1 cellular context compared by ENCODE assay signal in genomic region chr2:121075006-121075545, GRCh38.
A peak's percentile ranks its signal among the peaks of the same experiment; 100 is the strongest.
TF ChIP-seq lines count a peak whose summit lies in the region.

No MANE protein-coding gene starts in this region.

TF ChIP-seq in WTC11, 78 proteins besides CTCF, POLR2A, EP300 and RAD21 (continued from another document):
- TF ChIP-seq ATF2 (CRISPR knock-in tag; IDR thresholded peaks at IDR 0.05; ENCODE audit: borderline replicate concordance, low read depth) (peak; percentile 77; the same call in 1 of the 2 replicates), GABPB1 (CRISPR knock-in tag; IDR thresholded peaks at IDR 0.05) (no peak), ZNF317 (CRISPR knock-in tag; IDR thresholded peaks at IDR 0.05; ENCODE audit: borderline replicate concordance, low read depth) (0 out of 2 replicates have a peak, but pooled peaks have one; percentile 48), KAT7 (CRISPR knock-in tag; IDR thresholded peaks at IDR 0.05; ENCODE audit: borderline replicate concordance) (no peak), ZNF396 (CRISPR knock-in tag; IDR thresholded peaks at IDR 0.05; ENCODE audit: borderline replicate concordance) (0 out of 2 replicates have a peak, but pooled peaks have one; percentile 25), ZNF671 (CRISPR knock-in tag; IDR thresholded peaks at IDR 0.05) (peak; percentile 100), CBFB (CRISPR knock-in tag; IDR thresholded peaks at IDR 0.05; ENCODE audit: low read depth) (no peak), RORB (CRISPR knock-in tag; IDR thresholded peaks at IDR 0.05) (no peak), TEAD1 (CRISPR knock-in tag; IDR thresholded peaks at IDR 0.05) (peak; percentile 98), ZNF138 (CRISPR knock-in tag; conservative IDR thresholded peaks at IDR 0.05) (no peak), JUN (CRISPR knock-in tag; IDR thresholded peaks at IDR 0.05) (peak; percentile 91), SMAD4 (CRISPR knock-in tag; IDR thresholded peaks at IDR 0.05) (peak; percentile 90), OVOL2 (CRISPR knock-in tag; IDR thresholded peaks at IDR 0.05; ENCODE audit: borderline replicate concordance) (peak; percentile 94), MYBL2 (CRISPR knock-in tag; IDR thresholded peaks at IDR 0.05) (peak; percentile 95), ZNF532 (CRISPR knock-in tag; IDR thresholded peaks at IDR 0.05; ENCODE audit: borderline replicate concordance) (peak; percentile 100), GTF2I (CRISPR knock-in tag; conservative IDR thresholded peaks at IDR 0.05) (peak; percentile 87; the same call in 1 of the 2 replicates), ELF4 (CRISPR knock-in tag; IDR thresholded peaks at IDR 0.05; ENCODE audit: low read depth) (peak; percentile 87; the same call in 1 of the 2 replicates), FOXK1 (CRISPR knock-in tag; IDR thresholded peaks at IDR 0.05) (peak; percentile 90), ZNF416 (CRISPR knock-in tag; IDR thresholded peaks at IDR 0.05) (peak; percentile 100), ZBTB21 (CRISPR knock-in tag; IDR thresholded peaks at IDR 0.05; ENCODE audit: borderline replicate concordance) (no peak), NFE2L1 (CRISPR knock-in tag; IDR thresholded peaks at IDR 0.05) (peak; percentile 94), FOXJ3 (CRISPR knock-in tag; IDR thresholded peaks at IDR 0.05; ENCODE audit: borderline replicate concordance) (peak; percentile 93), NR1H2 (CRISPR knock-in tag; IDR thresholded peaks at IDR 0.05) (peak; percentile 63; the same call in 1 of the 2 replicates), SP1 (CRISPR knock-in tag; conservative IDR thresholded peaks at IDR 0.05) (peak; percentile 73), ETV6 (CRISPR knock-in tag; IDR thresholded peaks at IDR 0.05) (peak; percentile 98), SMAD3 (CRISPR knock-in tag; IDR thresholded peaks at IDR 0.05; ENCODE audit: borderline replicate concordance) (peak; percentile 99), ZNF219 (CRISPR knock-in tag; IDR thresholded peaks at IDR 0.05; ENCODE audit: borderline replicate concordance) (peak; percentile 95), HMGA2 (CRISPR knock-in tag; IDR thresholded peaks at IDR 0.05) (no peak), E2F1 (CRISPR knock-in tag; IDR thresholded peaks at IDR 0.05) (peak; percentile 42; the same call in 1 of the 2 replicates), HMGXB4 (CRISPR knock-in tag; IDR thresholded peaks at IDR 0.05) (no peak), NFYB (CRISPR knock-in tag; conservative IDR thresholded peaks at IDR 0.05; ENCODE audit: low read depth) (peak; percentile 46; the same call in 1 of the 2 replicates), RELA (CRISPR knock-in tag; IDR thresholded peaks at IDR 0.05; ENCODE audit: borderline replicate concordance) (peak; percentile 64; the same call in 1 of the 2 replicates)
- TF ChIP-seq, protein P1, sequence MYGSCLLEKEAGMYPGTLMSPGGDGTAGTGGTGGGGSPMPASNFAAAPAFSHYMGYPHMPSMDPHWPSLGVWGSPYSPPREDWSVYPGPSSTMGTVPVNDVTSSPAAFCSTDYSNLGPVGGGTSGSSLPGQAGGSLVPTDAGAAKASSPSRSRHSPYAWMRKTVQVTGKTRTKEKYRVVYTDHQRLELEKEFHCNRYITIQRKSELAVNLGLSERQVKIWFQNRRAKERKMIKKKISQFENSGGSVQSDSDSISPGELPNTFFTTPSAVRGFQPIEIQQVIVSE (CRISPR knock-in tag; IDR thresholded peaks at IDR 0.05; ENCODE audit: borderline replicate concordance): peak; percentile 94
- TF ChIP-seq, protein P2, sequence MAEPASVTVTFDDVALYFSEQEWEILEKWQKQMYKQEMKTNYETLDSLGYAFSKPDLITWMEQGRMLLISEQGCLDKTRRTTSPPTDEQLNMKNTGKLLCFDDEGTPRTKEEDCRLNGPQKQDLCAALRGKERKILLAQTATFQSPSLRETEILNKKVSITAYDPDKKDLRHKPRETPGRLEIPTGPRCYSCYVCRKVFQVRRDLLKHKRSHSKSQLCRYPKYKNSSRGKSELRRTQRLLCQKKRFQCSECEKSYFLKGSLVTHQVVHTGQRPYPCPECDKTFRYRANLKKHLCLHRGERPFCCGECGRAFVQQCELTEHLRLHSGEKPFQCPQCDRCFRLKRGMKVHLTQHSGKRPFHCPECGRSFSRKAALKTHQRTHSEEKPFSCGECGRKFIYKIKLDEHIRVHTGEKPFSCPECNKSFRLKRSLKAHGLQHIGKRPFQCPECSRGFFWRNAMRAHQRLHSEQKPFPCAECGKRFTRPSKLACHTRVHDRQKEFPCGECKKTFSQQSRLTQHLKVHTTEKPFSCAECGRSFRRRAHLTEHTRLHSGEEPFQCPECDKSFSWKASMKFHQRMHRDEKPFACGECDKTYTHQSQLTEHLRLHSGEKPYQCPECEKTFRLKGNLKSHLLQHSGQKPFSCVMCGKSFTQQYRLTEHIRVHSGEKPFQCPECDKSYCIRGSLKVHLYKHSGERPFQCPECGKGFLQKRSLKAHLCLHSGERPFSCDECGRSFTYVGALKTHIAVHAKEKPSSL (CRISPR knock-in tag; conservative IDR thresholded peaks at IDR 0.05): peak; percentile 100
- TF ChIP-seq, protein P3, sequence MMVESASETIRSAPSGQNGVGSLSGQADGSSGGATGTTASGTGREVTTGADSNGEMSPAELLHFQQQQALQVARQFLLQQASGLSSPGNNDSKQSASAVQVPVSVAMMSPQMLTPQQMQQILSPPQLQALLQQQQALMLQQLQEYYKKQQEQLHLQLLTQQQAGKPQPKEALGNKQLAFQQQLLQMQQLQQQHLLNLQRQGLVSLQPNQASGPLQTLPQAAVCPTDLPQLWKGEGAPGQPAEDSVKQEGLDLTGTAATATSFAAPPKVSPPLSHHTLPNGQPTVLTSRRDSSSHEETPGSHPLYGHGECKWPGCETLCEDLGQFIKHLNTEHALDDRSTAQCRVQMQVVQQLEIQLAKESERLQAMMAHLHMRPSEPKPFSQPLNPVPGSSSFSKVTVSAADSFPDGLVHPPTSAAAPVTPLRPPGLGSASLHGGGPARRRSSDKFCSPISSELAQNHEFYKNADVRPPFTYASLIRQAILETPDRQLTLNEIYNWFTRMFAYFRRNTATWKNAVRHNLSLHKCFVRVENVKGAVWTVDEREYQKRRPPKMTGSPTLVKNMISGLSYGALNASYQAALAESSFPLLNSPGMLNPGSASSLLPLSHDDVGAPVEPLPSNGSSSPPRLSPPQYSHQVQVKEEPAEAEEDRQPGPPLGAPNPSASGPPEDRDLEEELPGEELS (CRISPR knock-in tag; IDR thresholded peaks at IDR 0.05): peak; percentile 69; the same call in 1 of the 2 replicates
- TF ChIP-seq, protein P4, sequence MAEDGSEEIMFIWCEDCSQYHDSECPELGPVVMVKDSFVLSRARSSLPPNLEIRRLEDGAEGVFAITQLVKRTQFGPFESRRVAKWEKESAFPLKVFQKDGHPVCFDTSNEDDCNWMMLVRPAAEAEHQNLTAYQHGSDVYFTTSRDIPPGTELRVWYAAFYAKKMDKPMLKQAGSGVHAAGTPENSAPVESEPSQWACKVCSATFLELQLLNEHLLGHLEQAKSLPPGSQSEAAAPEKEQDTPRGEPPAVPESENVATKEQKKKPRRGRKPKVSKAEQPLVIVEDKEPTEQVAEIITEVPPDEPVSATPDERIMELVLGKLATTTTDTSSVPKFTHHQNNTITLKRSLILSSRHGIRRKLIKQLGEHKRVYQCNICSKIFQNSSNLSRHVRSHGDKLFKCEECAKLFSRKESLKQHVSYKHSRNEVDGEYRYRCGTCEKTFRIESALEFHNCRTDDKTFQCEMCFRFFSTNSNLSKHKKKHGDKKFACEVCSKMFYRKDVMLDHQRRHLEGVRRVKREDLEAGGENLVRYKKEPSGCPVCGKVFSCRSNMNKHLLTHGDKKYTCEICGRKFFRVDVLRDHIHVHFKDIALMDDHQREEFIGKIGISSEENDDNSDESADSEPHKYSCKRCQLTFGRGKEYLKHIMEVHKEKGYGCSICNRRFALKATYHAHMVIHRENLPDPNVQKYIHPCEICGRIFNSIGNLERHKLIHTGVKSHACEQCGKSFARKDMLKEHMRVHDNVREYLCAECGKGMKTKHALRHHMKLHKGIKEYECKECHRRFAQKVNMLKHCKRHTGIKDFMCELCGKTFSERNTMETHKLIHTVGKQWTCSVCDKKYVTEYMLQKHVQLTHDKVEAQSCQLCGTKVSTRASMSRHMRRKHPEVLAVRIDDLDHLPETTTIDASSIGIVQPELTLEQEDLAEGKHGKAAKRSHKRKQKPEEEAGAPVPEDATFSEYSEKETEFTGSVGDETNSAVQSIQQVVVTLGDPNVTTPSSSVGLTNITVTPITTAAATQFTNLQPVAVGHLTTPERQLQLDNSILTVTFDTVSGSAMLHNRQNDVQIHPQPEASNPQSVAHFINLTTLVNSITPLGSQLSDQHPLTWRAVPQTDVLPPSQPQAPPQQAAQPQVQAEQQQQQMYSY (CRISPR knock-in tag; IDR thresholded peaks at IDR 0.05): peak; percentile 34; the same call in 1 of the 2 replicates
- TF ChIP-seq, protein P5, sequence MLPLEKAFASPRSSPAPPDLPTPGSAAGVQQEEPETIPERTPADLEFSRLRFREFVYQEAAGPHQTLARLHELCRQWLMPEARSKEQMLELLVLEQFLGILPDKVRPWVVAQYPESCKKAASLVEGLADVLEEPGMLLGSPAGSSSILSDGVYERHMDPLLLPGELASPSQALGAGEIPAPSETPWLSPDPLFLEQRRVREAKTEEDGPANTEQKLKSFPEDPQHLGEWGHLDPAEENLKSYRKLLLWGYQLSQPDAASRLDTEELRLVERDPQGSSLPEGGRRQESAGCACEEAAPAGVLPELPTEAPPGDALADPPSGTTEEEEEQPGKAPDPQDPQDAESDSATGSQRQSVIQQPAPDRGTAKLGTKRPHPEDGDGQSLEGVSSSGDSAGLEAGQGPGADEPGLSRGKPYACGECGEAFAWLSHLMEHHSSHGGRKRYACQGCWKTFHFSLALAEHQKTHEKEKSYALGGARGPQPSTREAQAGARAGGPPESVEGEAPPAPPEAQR (CRISPR knock-in tag; IDR thresholded peaks at IDR 0.05): peak; percentile 85
- TF ChIP-seq, protein P6, sequence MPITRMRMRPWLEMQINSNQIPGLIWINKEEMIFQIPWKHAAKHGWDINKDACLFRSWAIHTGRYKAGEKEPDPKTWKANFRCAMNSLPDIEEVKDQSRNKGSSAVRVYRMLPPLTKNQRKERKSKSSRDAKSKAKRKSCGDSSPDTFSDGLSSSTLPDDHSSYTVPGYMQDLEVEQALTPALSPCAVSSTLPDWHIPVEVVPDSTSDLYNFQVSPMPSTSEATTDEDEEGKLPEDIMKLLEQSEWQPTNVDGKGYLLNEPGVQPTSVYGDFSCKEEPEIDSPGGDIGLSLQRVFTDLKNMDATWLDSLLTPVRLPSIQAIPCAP (CRISPR knock-in tag; IDR thresholded peaks at IDR 0.05): peak; percentile 97
- TF ChIP-seq, protein P7, sequence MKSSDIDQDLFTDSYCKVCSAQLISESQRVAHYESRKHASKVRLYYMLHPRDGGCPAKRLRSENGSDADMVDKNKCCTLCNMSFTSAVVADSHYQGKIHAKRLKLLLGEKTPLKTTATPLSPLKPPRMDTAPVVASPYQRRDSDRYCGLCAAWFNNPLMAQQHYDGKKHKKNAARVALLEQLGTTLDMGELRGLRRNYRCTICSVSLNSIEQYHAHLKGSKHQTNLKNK (CRISPR knock-in tag; IDR thresholded peaks at IDR 0.05): peak; percentile 98
